ENCODE assay signal across 8 cellular contexts in the genomic region with DNA sequence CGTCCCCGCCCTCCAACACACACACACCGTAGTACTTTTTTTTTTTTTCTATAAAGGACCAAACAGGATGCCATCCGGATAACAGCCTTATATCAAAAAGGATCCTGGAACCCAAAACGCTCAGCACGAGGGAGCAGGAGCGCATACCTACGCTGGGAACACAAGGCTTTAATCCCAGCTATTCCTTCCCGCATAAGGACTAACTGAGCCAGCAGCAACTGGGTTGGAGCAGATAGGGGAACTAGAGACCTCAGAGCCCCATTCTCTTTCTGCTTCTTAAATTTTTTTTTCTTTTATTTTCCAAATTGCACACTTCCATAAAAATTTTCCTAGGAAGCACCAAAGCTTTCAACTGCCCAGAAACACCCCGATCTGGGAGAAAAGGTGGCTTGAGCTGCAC. TPM values are rescaled to one million over a fixed set of nuclear protein-coding genes. Genes with fewer than 3 reads are reported as not detected.
DNase-seq lines count a peak whose midpoint lies in the region; ATAC-seq and TF ChIP-seq lines count a peak whose summit lies in the region.

No MANE protein-coding gene starts in this region.

- intact Hi-C loops in sigmoid colon (cut with DNase I), result loop anchor here (5.0 kb wide), 1 partner anchor 36 kb away; no protein-coding TSS in a partner anchor

- no peaks in the 10 kb centered on the region for H3K27me3 ChIP-seq in RWPE2 (ENCODE audit: insufficient read depth, poor library complexity, severe bottlenecking)
- H3K27me3 ChIP-seq in fibroblast of lung (ENCODE audit: control insufficient read depth, insufficient read depth, low read length), result no peaks in the 10 kb centered on the region
- H3K27me3 ChIP-seq in sigmoid colon, result no peaks in the 10 kb centered on the region

- peak overlapping the region; percentile 85 for H2AFZ ChIP-seq in fibroblast of lung (ENCODE audit: low read length)

- no peak for ATAC-seq in RWPE2 (ENCODE audit: low read depth)

- H3K36me3 ChIP-seq in RWPE2 (ENCODE audit: low read depth), result no peaks in the 10 kb centered on the region
- no peaks in the 10 kb centered on the region for H3K36me3 ChIP-seq in fibroblast of lung (ENCODE audit: control insufficient read depth, insufficient read depth, low read length)
- H3K36me3 ChIP-seq in sigmoid colon, result no peaks in the 10 kb centered on the region

- no peak for TF ChIP-seq EP300 in sigmoid colon (IDR thresholded peaks at IDR 0.05)

- no peak for TF ChIP-seq POLR2A in sigmoid colon (IDR thresholded peaks at IDR 0.05)

- H3K4me2 ChIP-seq in fibroblast of lung (ENCODE audit: extremely low read depth, insufficient read depth, low read length), result peak overlapping the region; percentile 64

- H3K9ac ChIP-seq in fibroblast of lung (ENCODE audit: insufficient read depth, low read length), result no peak overlapping the region

- WGBS in sigmoid colon, 2 donors, result 28 to 37% methylated on average over 10 of the region's 10 CpGs

- H3K4me3 ChIP-seq in GM08714 (ENCODE audit: low read length), result peak overlapping the region; percentile 64; the same call in 1 of the 2 replicates
- peak overlapping the region; percentile 45 for H3K4me3 ChIP-seq in RWPE2 (ENCODE audit: severe bottlenecking)
- H3K4me3 ChIP-seq in fibroblast of lung (replicated peaks in 1 of 4; ENCODE audit: control extremely low read depth in 1 of 4, insufficient read depth in 1 of 4, low read depth in 3 of 4, low read length in 4 of 4), result peak overlapping the region; percentile 33 to 72 (median 68)
- H3K4me3 ChIP-seq in sigmoid colon, result peak overlapping the region; percentile 45 to 85 (median 76)

- H3K27ac ChIP-seq in RWPE2 (ENCODE audit: poor library complexity, severe bottlenecking) (no peak overlapping the region), fibroblast of lung (ENCODE audit: insufficient read depth, low read length) (peak overlapping the region; percentile 8), sigmoid colon (peak overlapping the region; percentile 70 to 80 (median 78)), substantia nigra (ENCODE audit: low read depth, low read length, poor library complexity, severe bottlenecking) (no peak overlapping the region)

- H3K4me1 ChIP-seq in RWPE2 (ENCODE audit: insufficient read depth, poor library complexity, severe bottlenecking), result no peaks in the 10 kb centered on the region
- peaks cover 5% of the 10 kb centered on the region for H3K4me1 ChIP-seq in fibroblast of lung (ENCODE audit: control insufficient read depth, extremely low read depth, insufficient read depth, low read length)
- H3K4me1 ChIP-seq in sigmoid colon, result peaks cover 0 to 34% (median 10%) of the 10 kb centered on the region in 4 donors

- H3K9me3 ChIP-seq in RWPE2 (ENCODE audit: severe bottlenecking), result peaks cover 4% of the 10 kb centered on the region
- no peaks in the 10 kb centered on the region for H3K9me3 ChIP-seq in fibroblast of lung (ENCODE audit: control insufficient read depth, insufficient read depth, low read depth, low read length)
- H3K9me3 ChIP-seq in sigmoid colon, result peaks cover 0 to 12% (median 6%) of the 10 kb centered on the region in 4 donors

- no peak for DNase-seq in RWPE2 (ENCODE audit: low spot score)
- DNase-seq in fibroblast of lung (ENCODE audit: low read depth in 2 of 2), result no peak
- no peak for DNase-seq in sigmoid colon
- DNase-seq in effector CD4-positive, alpha-beta T cell, result no peak
- no peak for DNase-seq in NCI-H1436 (lab: John Stamatoyannopoulos, UW)
- no peak for DNase-seq in substantia nigra (lab: John Stamatoyannopoulos, UW)
- no peak for DNase-seq in HT-29 (ENCODE audit: low spot score)

- TF ChIP-seq CTCF in RWPE2 (IDR thresholded peaks at IDR 0.05; ENCODE audit: poor library complexity, severe bottlenecking) (no peak), fibroblast of lung (conservative IDR thresholded peaks at IDR 0.05 in 1 of 2, IDR thresholded peaks at IDR 0.05 in 1 of 2; ENCODE audit: low read depth in 1 of 2, low read length in 2 of 2) (no peak), sigmoid colon (IDR thresholded peaks at IDR 0.05) (no peak)

- no peaks in the 10 kb centered on the region for H4K20me1 ChIP-seq in fibroblast of lung (ENCODE audit: control insufficient read depth, extremely low read depth, insufficient read depth, low read length)

- no peaks in the 10 kb centered on the region for H3K79me2 ChIP-seq in fibroblast of lung (ENCODE audit: control insufficient read depth, insufficient read depth, low read length)

RNA-seq across cellular contexts. Expression of a gene that starts 1.3 kb away (rescaled TPM):
- total RNA-seq in fibroblast of lung, result 20.3 and 28.6 TPM in 2 replicates
- polyA plus RNA-seq in fibroblast of lung, result 6.7 and 9.1 TPM in 2 replicates
- 3.9 and 9.7 TPM in 2 replicates for polyA plus RNA-seq in fibroblast of lung (2012)
- polyA minus RNA-seq in fibroblast of lung (ENCODE audit: low replicate concordance), result 23.7 and 41.1 TPM in 2 replicates
- total RNA-seq in sigmoid colon, result 10 to 100 TPM in 3 of 4 donors, 1 to 10 TPM in 1; 8.6 to 26.3 (median 16.9) TPM
- polyA plus RNA-seq in sigmoid colon, result 10 to 100 TPM; 12.6 to 36.4 (median 26.1) TPM
- 0.13 and 6.4 TPM in 2 replicates for total RNA-seq in HT-29 (2014; rRNA removed; shearing (Covaris generic))

RNA-seq across cellular contexts. Expression of a gene that starts 49.3 kb away (rescaled TPM):
- total RNA-seq in fibroblast of lung (10.5 and 12.9 TPM in 2 replicates), sigmoid colon (10 to 100 TPM; 11.8 to 18.9 (median 14.0) TPM)
- polyA plus RNA-seq in fibroblast of lung (15.1 and 18.7 TPM in 2 replicates), sigmoid colon (1 to 10 TPM; 1.2 to 6.0 (median 5.2) TPM)
- polyA plus RNA-seq in fibroblast of lung (2012), result 9.3 and 12.3 TPM in 2 replicates
- 2.5 and 5.2 TPM in 2 replicates for polyA minus RNA-seq in fibroblast of lung (ENCODE audit: low replicate concordance)
- 1.6 and 3.1 TPM in 2 replicates for total RNA-seq in HT-29 (2014; rRNA removed; shearing (Covaris generic))

RNA-seq across cellular contexts. Expression of a gene that starts 49.7 kb away (rescaled TPM):
- total RNA-seq in fibroblast of lung (57.8 and 62.3 TPM in 2 replicates), sigmoid colon (10 to 100 TPM; 27.2 to 60.3 (median 36.5) TPM)
- polyA plus RNA-seq in fibroblast of lung (34.4 and 47.2 TPM in 2 replicates), sigmoid colon (10 to 100 TPM in 2 of 3 donors, 1 to 10 TPM in 1; 9.0 to 20.8 (median 14.3) TPM)
- 24.4 and 31.3 TPM in 2 replicates for polyA plus RNA-seq in fibroblast of lung (2012)
- polyA minus RNA-seq in fibroblast of lung (ENCODE audit: low replicate concordance), result 28.7 and 64.9 TPM in 2 replicates
- 28.2 and 34.4 TPM in 2 replicates for total RNA-seq in HT-29 (2014; rRNA removed; shearing (Covaris generic))

Comparison
In these comparisons a context has a peak if more than half of its experiments do, and no peak if none do; other contexts are left out.
1. H3K27ac ChIP-seq: peak in fibroblast of lung (single experiment) and sigmoid colon (4 of 4); none in RWPE2 (single experiment) and substantia nigra (single experiment).
2. Peak in every context shown above with its lines, with median percentiles within 50 percentile points of each other: H3K4me3 ChIP-seq.